8 cellular contexts compared by ENCODE assay signal in the genomic region with DNA sequence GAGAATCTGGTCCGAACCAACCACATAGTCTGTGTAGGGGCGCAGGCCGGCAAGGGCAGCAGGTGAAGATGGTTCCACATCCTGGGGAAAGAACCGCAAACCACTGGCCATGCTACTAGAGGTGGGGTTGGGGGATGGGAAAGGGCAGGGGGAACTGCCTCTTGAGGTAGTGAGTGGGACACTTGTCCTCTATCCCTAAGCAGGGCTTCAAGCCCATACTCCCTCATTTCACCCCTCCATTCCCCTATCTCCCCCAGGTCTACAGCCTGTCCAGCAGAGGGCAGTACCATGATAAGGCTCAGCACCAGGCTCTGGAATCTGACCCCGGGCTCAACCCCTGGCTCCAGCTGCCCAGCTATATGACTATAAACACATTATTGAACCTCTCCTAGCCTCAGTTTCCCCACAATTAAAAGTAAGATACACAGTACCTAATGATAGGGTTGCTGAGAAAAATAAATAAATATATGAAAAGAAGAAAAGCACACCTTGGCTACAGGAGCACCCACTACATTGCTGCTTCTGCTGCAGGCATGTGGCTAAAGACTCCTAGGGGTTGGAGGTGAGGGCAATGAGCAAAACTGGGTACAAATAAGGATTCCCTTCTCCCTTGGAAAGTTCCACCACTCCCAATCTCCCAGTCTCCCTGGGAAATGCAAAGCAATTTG. TPM values are rescaled to one million over a fixed set of nuclear protein-coding genes. Genes with fewer than 3 reads are reported as not detected.
DNase-seq lines count a peak whose midpoint lies in the region; ATAC-seq, FAIRE-seq and TF ChIP-seq lines count a peak whose summit lies in the region.

No MANE protein-coding gene starts in this region.

- FAIRE-seq in D721Med (lab: Jason Lieb, UNC) = no peak

- no peak overlapping the region for H3K4me3 Mint-ChIP-seq in activated CD4-positive, alpha-beta T cell treated with anti-CD3 and anti-CD28 coated beads, Interleukin-2, amount 10 ng/mL, durations not matched to agents 7 days and 5 days

- no peak overlapping the region for H3K4me3 ChIP-seq in LNCaP clone FGC (ENCODE audit: low read depth, low read length)
- H3K4me3 ChIP-seq in epithelial cell of esophagus (ENCODE audit: low read length) = no peak overlapping the region
- H3K4me3 ChIP-seq in neutrophil (ENCODE audit: low read depth in 1 of 2, low read length in 1 of 2) = no peak overlapping the region

- DNase-seq in D721Med (ENCODE audit: insufficient read length, low spot score) (peak; percentile 88), LNCaP clone FGC (ENCODE audit: low read depth) (no peak), epithelial cell of esophagus (ENCODE audit: low read depth) (peak; percentile 54), middle frontal gyrus (ENCODE audit: extremely low spot score, low spot score) (no peak)
- DNase-seq in activated CD4-positive, alpha-beta T cell treated with anti-CD3 and anti-CD28 coated beads, Interleukin-2, amount 10 ng/mL, durations not matched to agents 7 days and 5 days = peak; percentile 61

- peak; percentile 64 for ATAC-seq in GM19455 (IDR thresholded peaks at IDR 0.05; ENCODE audit: unreplicated experiment)
- ATAC-seq in GM18868 (IDR thresholded peaks at IDR 0.05; ENCODE audit: unreplicated experiment) = no peak

- peaks cover 5 to 12% of the 10 kb centered on the region in 2 experiments for H3K4me1 ChIP-seq in neutrophil (ENCODE audit: control insufficient read depth in 1 of 2, insufficient read depth in 1 of 2, low read depth in 1 of 2, low read length in 1 of 2)

- CTCF ChIA-PET in activated CD4-positive, alpha-beta T cell treated with anti-CD3 and anti-CD28 coated beads, Interleukin-2, amount 10 ng/mL, durations not matched to agents 7 days and 5 days (lab: Charles Lee) = interaction anchor here (0.6 to 1.7 kb wide), 2 partner anchors 16 to 191 kb away, joined by 3 to 6 read pairs; no protein-coding TSS in a partner anchor

- H3K27ac Mint-ChIP-seq in activated CD4-positive, alpha-beta T cell treated with anti-CD3 and anti-CD28 coated beads, Interleukin-2, amount 10 ng/mL, durations not matched to agents 7 days and 5 days = no peak overlapping the region

- TF ChIP-seq CTCF in D721Med (IDR thresholded peaks at IDR 0.05; ENCODE audit: insufficient read depth, missing control alignments) (peak; percentile 60), LNCaP clone FGC (IDR thresholded peaks at IDR 0.05; ENCODE audit: control insufficient read depth, extremely low read depth, insufficient read depth) (peak; percentile 72), epithelial cell of esophagus (IDR thresholded peaks at IDR 0.05; ENCODE audit: insufficient read depth, low read depth, low read length, missing control alignments) (peak; percentile 76), neutrophil (IDR thresholded peaks at IDR 0.05) (peak; percentile 47)

- peaks cover 49% of the 10 kb centered on the region for H3K36me3 ChIP-seq in neutrophil

- H3K27me3 Mint-ChIP-seq in activated CD4-positive, alpha-beta T cell treated with anti-CD3 and anti-CD28 coated beads, Interleukin-2, amount 10 ng/mL, durations not matched to agents 7 days and 5 days = no peaks in the 10 kb centered on the region

- H3K27me3 ChIP-seq in neutrophil = no peaks in the 10 kb centered on the region

- no peak overlapping the region for H3K27ac ChIP-seq in neutrophil

- H3K36me3 Mint-ChIP-seq in activated CD4-positive, alpha-beta T cell treated with anti-CD3 and anti-CD28 coated beads, Interleukin-2, amount 10 ng/mL, durations not matched to agents 7 days and 5 days (ENCODE audit: low read depth) = peaks cover 7% of the 10 kb centered on the region

- POLR2A ChIA-PET in activated CD4-positive, alpha-beta T cell treated with anti-CD3 and anti-CD28 coated beads, Interleukin-2, amount 10 ng/mL, durations not matched to agents 7 days and 5 days (lab: Charles Lee) = no interaction called here

- no peaks in the 10 kb centered on the region for H3K9me3 ChIP-seq in neutrophil

- no peaks in the 10 kb centered on the region for H3K9me3 Mint-ChIP-seq in activated CD4-positive, alpha-beta T cell treated with anti-CD3 and anti-CD28 coated beads, Interleukin-2, amount 10 ng/mL, durations not matched to agents 7 days and 5 days

- H3K4me1 Mint-ChIP-seq in activated CD4-positive, alpha-beta T cell treated with anti-CD3 and anti-CD28 coated beads, Interleukin-2, amount 10 ng/mL, durations not matched to agents 7 days and 5 days = peaks cover 30% of the 10 kb centered on the region

RNA-seq across cellular contexts. Expression of gene GORASP1, which starts 6.3 kb away (rescaled TPM):
- total RNA-seq in activated CD4-positive, alpha-beta T cell treated with anti-CD3 and anti-CD28 coated beads, Interleukin-2, amount 10 ng/mL, durations not matched to agents 7 days and 5 days = 10 to 100 TPM; 31.6 to 33.7 TPM

RNA-seq across cellular contexts. Expression of gene TTC21A, which starts 6.3 kb away (rescaled TPM):
- 1 to 10 TPM; 3.8 to 5.1 TPM for total RNA-seq in activated CD4-positive, alpha-beta T cell treated with anti-CD3 and anti-CD28 coated beads, Interleukin-2, amount 10 ng/mL, durations not matched to agents 7 days and 5 days

RNA-seq across cellular contexts. Expression of gene WDR48, which starts 49.3 kb away (rescaled TPM):
- 10 to 100 TPM; 32.3 to 32.4 TPM for total RNA-seq in activated CD4-positive, alpha-beta T cell treated with anti-CD3 and anti-CD28 coated beads, Interleukin-2, amount 10 ng/mL, durations not matched to agents 7 days and 5 days

RNA-seq across cellular contexts. Expression of gene SCN11A, which starts 49.4 kb away (rescaled TPM):
- under 1 TPM; 0.02 to 0.05 TPM for total RNA-seq in activated CD4-positive, alpha-beta T cell treated with anti-CD3 and anti-CD28 coated beads, Interleukin-2, amount 10 ng/mL, durations not matched to agents 7 days and 5 days

RNA-seq across cellular contexts. Expression of gene CSRNP1, which starts 52.2 kb away (rescaled TPM):
- 10 to 100 TPM; 13.4 to 13.6 TPM for total RNA-seq in activated CD4-positive, alpha-beta T cell treated with anti-CD3 and anti-CD28 coated beads, Interleukin-2, amount 10 ng/mL, durations not matched to agents 7 days and 5 days

Comparison
In these comparisons a context has a peak if more than half of its experiments do, and no peak if none do; other contexts are left out.
1. DNase-seq: peak in D721Med (single experiment), activated CD4-positive, alpha-beta T cell treated with anti-CD3 and anti-CD28 coated beads, Interleukin-2, amount 10 ng/mL, durations not matched to agents 7 days and 5 days (single experiment) and epithelial cell of esophagus (single experiment); none in LNCaP clone FGC (single experiment) and middle frontal gyrus (single experiment).
2. Peak in every context shown above with its lines, with median percentiles within 50 percentile points of each other: CTCF ChIP-seq.